ENCODE assay signal across 16 cellular contexts in the genomic region with DNA sequence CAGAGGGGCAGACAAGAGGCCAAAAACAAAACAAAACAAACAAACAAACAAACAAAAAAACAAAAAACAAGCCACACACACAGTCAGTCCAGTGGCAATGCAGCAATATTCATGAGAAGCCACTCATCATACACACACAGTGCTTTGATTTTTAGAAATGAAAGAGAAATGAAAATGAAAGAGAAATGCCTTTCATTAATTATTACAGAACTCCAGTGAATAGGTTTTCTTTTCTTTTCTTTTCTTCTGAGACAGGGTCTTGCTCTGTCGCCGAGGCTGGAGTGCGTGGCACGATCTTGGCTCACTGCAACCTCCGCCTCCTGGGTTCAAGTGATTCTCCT. TPM values are rescaled to one million over a fixed set of nuclear protein-coding genes. Genes with fewer than 3 reads are reported as not detected.
DNase-seq lines count a peak whose midpoint lies in the region; ATAC-seq and TF ChIP-seq lines count a peak whose summit lies in the region.
"Had no signal": no experiment of that assay in that cellular context is flagged by ENCODE, and none has a peak within 500 bp of the region (broad histone marks: within the 10 kb centered on the region; RNA-seq: fewer than 3 reads in every experiment).

No MANE protein-coding gene starts in this region.

- H3K4me3 ChIP-seq in cardiac muscle cell (no peak overlapping the region), heart left ventricle (no peak overlapping the region), endodermal cell (ENCODE audit: low read length) (no peak overlapping the region)
- H3K4me3 ChIP-seq: pancreas had no signal

- peak overlapping the region; percentile 83 for H3K27ac Mint-ChIP-seq in endodermal cell
- H3K27ac Mint-ChIP-seq in activated T-cell treated with anti-CD3 and anti-CD28 coated beads, Interleukin-2, amount 50 U/mL, for 24 hours, result no peak overlapping the region
- H3K27ac Mint-ChIP-seq: activated naive CD8-positive, alpha-beta T cell treated with anti-CD3 and anti-CD28 coated beads for 36 hours had no signal

- H3K9me3 Mint-ChIP-seq in endodermal cell, result no peaks in the 10 kb centered on the region
- H3K9me3 Mint-ChIP-seq in activated T-cell treated with anti-CD3 and anti-CD28 coated beads, Interleukin-2, amount 50 U/mL, for 24 hours, result no peaks in the 10 kb centered on the region
- H3K9me3 Mint-ChIP-seq: activated naive CD8-positive, alpha-beta T cell treated with anti-CD3 and anti-CD28 coated beads for 36 hours had no signal

- no peak for TF ChIP-seq CTCF in cardiac muscle cell (IDR thresholded peaks at IDR 0.05; ENCODE audit: low read depth, low read length)
- no peak for TF ChIP-seq CTCF in heart left ventricle (IDR thresholded peaks at IDR 0.05)
- no peak for TF ChIP-seq CTCF in endodermal cell (conservative IDR thresholded peaks at IDR 0.05)

- H3K4me3 Mint-ChIP-seq in endodermal cell, result no peak overlapping the region
- no peak overlapping the region for H3K4me3 Mint-ChIP-seq in activated T-cell treated with anti-CD3 and anti-CD28 coated beads, Interleukin-2, amount 50 U/mL, for 24 hours
- H3K4me3 Mint-ChIP-seq: activated naive CD8-positive, alpha-beta T cell treated with anti-CD3 and anti-CD28 coated beads for 36 hours had no signal

- H3K36me3 Mint-ChIP-seq in endodermal cell (ENCODE audit: low read depth), result peaks cover 46% of the 10 kb centered on the region
- H3K36me3 Mint-ChIP-seq in activated T-cell treated with anti-CD3 and anti-CD28 coated beads, Interleukin-2, amount 50 U/mL, for 24 hours (ENCODE audit: low read depth), result no peaks in the 10 kb centered on the region
- H3K36me3 Mint-ChIP-seq: activated naive CD8-positive, alpha-beta T cell treated with anti-CD3 and anti-CD28 coated beads for 36 hours had no signal

- DNase-seq in cardiac muscle cell (ENCODE audit: low read depth in 1 of 2, low spot score in 1 of 2) (no peak), heart left ventricle (no peak), endodermal cell (no peak), GDM1 (lab: John Stamatoyannopoulos, UW) (no peak), CD1c-positive myeloid dendritic cell (ENCODE audit: extremely low spot score) (no peak)
- no peak for DNase-seq in activated T-cell treated with anti-CD3 and anti-CD28 coated beads, Interleukin-2, amount 50 U/mL, for 24 hours
- DNase-seq: activated CD4-positive, alpha-beta T cell treated with anti-CD3 and anti-CD28 coated beads, Interleukin-2, amount 50 U/mL, for 48 hours; activated naive CD8-positive, alpha-beta T cell treated with anti-CD3 and anti-CD28 coated beads for 36 hours; cortex of kidney; NCI-H1417 treated with DMSO at 0.1 percent for 48 hours; NK-92 treated with Interleukin-12 subunit alpha and Interleukin-12 subunit beta, amount 100 ng/mL, for 24 hours; pancreas; stimulated activated naive CD8-positive, alpha-beta T cell treated with anti-CD3 and anti-CD28 coated beads, Interleukin-15, Interleukin-2, amounts not matched to agents 100 U/mL and 50 U/mL, for 24 hours; SW 1271 had no signal

- no peaks in the 10 kb centered on the region for H3K27me3 Mint-ChIP-seq in endodermal cell (ENCODE audit: insufficient read depth)
- H3K27me3 Mint-ChIP-seq in activated T-cell treated with anti-CD3 and anti-CD28 coated beads, Interleukin-2, amount 50 U/mL, for 24 hours, result no peaks in the 10 kb centered on the region
- H3K27me3 Mint-ChIP-seq: activated naive CD8-positive, alpha-beta T cell treated with anti-CD3 and anti-CD28 coated beads for 36 hours had no signal

- intact Hi-C loops in heart left ventricle (cut with DNase I), result loop anchor here in 1 of 10 donors (5.0 kb wide), 1 partner anchor 34 kb away; no protein-coding TSS in a partner anchor

- no peak overlapping the region for H3K9ac ChIP-seq in endodermal cell (ENCODE audit: extremely low read depth, low read length, poor library complexity, severe bottlenecking)

- ATAC-seq in heart left ventricle (no peak), HG02981 (IDR thresholded peaks at IDR 0.05; ENCODE audit: unreplicated experiment) (peak; percentile 62), HG02852 (IDR thresholded peaks at IDR 0.05; ENCODE audit: unreplicated experiment) (no peak)
- ATAC-seq: pancreas; stimulated activated naive CD8-positive, alpha-beta T cell treated with anti-CD3 and anti-CD28 coated beads, Interleukin-15, Interleukin-2, amounts not matched to agents 100 U/mL and 50 U/mL, for 24 hours had no signal

- 72 to 88% (median 83%) methylated on average over 5 of the region's 5 CpGs for WGBS in heart left ventricle, 4 donors
- 81% methylated on average over 5 of the region's 5 CpGs for whole genome bisulfite sequencing in endodermal cell (ENCODE audit: insufficient coverage in 1 of 2, insufficient read length in 1 of 2), 2 experiments

- H3K36me3 ChIP-seq in cardiac muscle cell, result no peaks in the 10 kb centered on the region
- no peaks in the 10 kb centered on the region for H3K36me3 ChIP-seq in heart left ventricle
- H3K36me3 ChIP-seq in endodermal cell (ENCODE audit: control insufficient read depth, insufficient read depth, low read length), result peaks cover 7% of the 10 kb centered on the region
- H3K36me3 ChIP-seq: pancreas had no signal

- H3K4me1 ChIP-seq in cardiac muscle cell (ENCODE audit: low read depth), result peaks cover 18% of the 10 kb centered on the region
- peaks cover 0 to 38% (median 19%) of the 10 kb centered on the region in 12 donors for H3K4me1 ChIP-seq in heart left ventricle
- peaks cover 11% of the 10 kb centered on the region for H3K4me1 ChIP-seq in endodermal cell (ENCODE audit: control insufficient read depth, insufficient read depth, low read length)
- H3K4me1 ChIP-seq: pancreas had no signal

- H3K4me1 Mint-ChIP-seq in endodermal cell, result peaks cover 57% of the 10 kb centered on the region
- H3K4me1 Mint-ChIP-seq in activated T-cell treated with anti-CD3 and anti-CD28 coated beads, Interleukin-2, amount 50 U/mL, for 24 hours (ENCODE audit: low read depth), result peaks cover 7% of the 10 kb centered on the region

- H3K9me3 ChIP-seq in cardiac muscle cell (ENCODE audit: low read depth) (no peaks in the 10 kb centered on the region), heart left ventricle (no peaks in the 10 kb centered on the region), endodermal cell (ENCODE audit: control insufficient read depth, low read length) (peaks cover 7% of the 10 kb centered on the region)
- H3K9me3 ChIP-seq: pancreas had no signal

- peak overlapping the region; percentile 67 for H3K27ac ChIP-seq in cardiac muscle cell
- H3K27ac ChIP-seq in heart left ventricle, result peak overlapping the region in 5 of 12 donors; percentile 1 to 32 (median 22)
- H3K27ac ChIP-seq in endodermal cell (ENCODE audit: low read depth, low read length), result peak overlapping the region; percentile 79
- H3K27ac ChIP-seq: pancreas had no signal

- no peaks in the 10 kb centered on the region for H3K27me3 ChIP-seq in cardiac muscle cell
- H3K27me3 ChIP-seq in heart left ventricle, result no peaks in the 10 kb centered on the region
- H3K27me3 ChIP-seq in endodermal cell (ENCODE audit: control insufficient read depth, insufficient read depth, low read length, poor library complexity, severe bottlenecking), result no peaks in the 10 kb centered on the region
- H3K27me3 ChIP-seq: pancreas had no signal

- no peak for TF ChIP-seq POLR2A in heart left ventricle (IDR thresholded peaks at IDR 0.05)

RNA-seq across cellular contexts. Expression of gene SPRY4, which starts 36.9 kb away (rescaled TPM):
- total RNA-seq in cardiac muscle cell, result 10.0 and 11.0 TPM in 2 replicates
- 4.4 and 7.3 TPM in 2 replicates for polyA plus RNA-seq in cardiac muscle cell
- 10 to 100 TPM in 5 of 9 donors, 1 to 10 TPM in 4; 4.5 to 21.3 (median 13.8) TPM for total RNA-seq in heart left ventricle
- 1 to 10 TPM; 4.5 to 7.2 TPM for polyA plus RNA-seq in heart left ventricle
- 100 to 1,000 TPM in 1 of 2 donors, 10 to 100 TPM in 1; 70.2 to 164 TPM for total RNA-seq in endodermal cell
- polyA plus RNA-seq in endodermal cell (2013, experiment 1 of 2), result 27.0 TPM
- 29.6 TPM for polyA plus RNA-seq in endodermal cell (2013, experiment 2 of 2)
